1 cellular context compared by ENCODE assay signal in genomic region chr19:10431254-10431942, GRCh38.
TF ChIP-seq lines count a peak whose summit lies in the region.

No MANE protein-coding gene starts in this region.

TF ChIP-seq in K562, 482 proteins besides CTCF, POLR2A, EP300 and RAD21 (continued from another document):
- TF ChIP-seq, protein P1, sequence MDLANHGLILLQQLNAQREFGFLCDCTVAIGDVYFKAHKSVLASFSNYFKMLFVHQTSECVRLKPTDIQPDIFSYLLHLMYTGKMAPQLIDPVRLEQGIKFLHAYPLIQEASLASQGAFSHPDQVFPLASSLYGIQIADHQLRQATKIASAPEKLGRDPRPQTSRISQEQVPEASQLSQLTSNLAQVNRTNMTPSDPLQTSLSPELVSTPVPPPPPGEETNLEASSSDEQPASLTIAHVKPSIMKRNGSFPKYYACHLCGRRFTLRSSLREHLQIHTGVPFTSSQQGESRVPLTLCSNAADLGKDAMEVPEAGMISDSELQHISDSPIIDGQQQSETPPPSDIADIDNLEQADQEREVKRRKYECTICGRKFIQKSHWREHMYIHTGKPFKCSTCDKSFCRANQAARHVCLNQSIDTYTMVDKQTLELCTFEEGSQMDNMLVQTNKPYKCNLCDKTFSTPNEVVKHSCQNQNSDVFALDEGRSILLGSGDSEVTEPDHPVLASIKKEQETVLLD (IDR thresholded peaks at IDR 0.05) = peak; percentile 47; the same call in 1 of the 2 replicates
- no peak for TF ChIP-seq ARID3A (IDR thresholded peaks at IDR 0.05; ENCODE audit: borderline replicate concordance, low read depth, low read length)
- 0 out of 2 replicates have a peak, but pooled peaks have one; percentile 8 for TF ChIP-seq ZSCAN32 (CRISPR knock-in tag; IDR thresholded peaks at IDR 0.05)
- 0 out of 2 replicates have a peak, but pooled peaks have one; percentile 32 for TF ChIP-seq HIVEP1 (CRISPR knock-in tag; IDR thresholded peaks at IDR 0.05)
- peak; percentile 16 for TF ChIP-seq RBBP5 (IDR thresholded peaks at IDR 0.05; ENCODE audit: borderline replicate concordance, insufficient read depth, low read length, poor library complexity, severe bottlenecking)
- TF ChIP-seq HDAC2 (IDR thresholded peaks at IDR 0.05) = peak; percentile 100
- peak; percentile 75; the same call in 1 of the 2 replicates for TF ChIP-seq NR1H2 (CRISPR knock-in tag; IDR thresholded peaks at IDR 0.05)
- TF ChIP-seq PHF20 (IDR thresholded peaks at IDR 0.05; ENCODE audit: partially characterized antibody) = peak; percentile 86
- TF ChIP-seq GABPB1 (CRISPR knock-in tag; IDR thresholded peaks at IDR 0.05) = 0 out of 2 replicates have a peak, but pooled peaks have one; percentile 45
- TF ChIP-seq, protein P2, sequence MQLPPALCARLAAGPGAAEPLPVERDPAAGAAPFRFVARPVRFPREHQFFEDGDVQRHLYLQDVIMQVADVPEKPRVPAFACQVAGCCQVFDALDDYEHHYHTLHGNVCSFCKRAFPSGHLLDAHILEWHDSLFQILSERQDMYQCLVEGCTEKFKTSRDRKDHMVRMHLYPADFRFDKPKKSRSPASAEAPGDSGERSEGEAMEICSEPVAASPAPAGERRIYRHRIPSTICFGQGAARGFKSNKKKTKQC (CRISPR knock-in tag; IDR thresholded peaks at IDR 0.05) = peak; percentile 70
- no peak for TF ChIP-seq ZNF282 (CRISPR knock-in tag; IDR thresholded peaks at IDR 0.05)
- TF ChIP-seq THRAP3 (IDR thresholded peaks at IDR 0.05; ENCODE audit: borderline replicate concordance) = 0 out of 2 replicates have a peak, but pooled peaks have one; percentile 47
- TF ChIP-seq FOXP1 (CRISPR knock-in tag; IDR thresholded peaks at IDR 0.05) = 0 out of 2 replicates have a peak, but pooled peaks have one; percentile 67
- TF ChIP-seq MCM7 (IDR thresholded peaks at IDR 0.05) = 0 out of 4 replicates have a peak, but pooled peaks of 1 of the 2 experiments have one; percentile 62
- peak in 1 of 2 experiments; percentile 66; a peak in 1 of 4 replicates for TF ChIP-seq FOXA3 (CRISPR knock-in tag; conservative IDR thresholded peaks at IDR 0.05 in 1 of 2, IDR thresholded peaks at IDR 0.05 in 1 of 2)
- TF ChIP-seq ZNF12 (CRISPR knock-in tag; IDR thresholded peaks at IDR 0.05) = 0 out of 2 replicates have a peak, but pooled peaks have one; percentile 38
- TF ChIP-seq PTBP1 (IDR thresholded peaks at IDR 0.05; ENCODE audit: low read depth, low read length) = peak; percentile 99
- TF ChIP-seq KDM1A (IDR thresholded peaks at IDR 0.05) = peak; percentile 99
- TF ChIP-seq XRCC5 (IDR thresholded peaks at IDR 0.05; ENCODE audit: low read depth, low read length) = peak; percentile 91
- TF ChIP-seq L3MBTL2 (IDR thresholded peaks at IDR 0.05) = no peak
- TF ChIP-seq MXI1 (IDR thresholded peaks at IDR 0.05; ENCODE audit: low read depth, low read length) = no peak
- TF ChIP-seq PHB (CRISPR knock-in tag; IDR thresholded peaks at IDR 0.05) = no peak
- 0 out of 2 replicates have a peak, but pooled peaks have one; percentile 7 for TF ChIP-seq SUPT5H (IDR thresholded peaks at IDR 0.05)
- peak; percentile 61; the same call in 1 of the 2 replicates for TF ChIP-seq ZNF24 (IDR thresholded peaks at IDR 0.05)
- 0 out of 2 replicates have a peak, but pooled peaks have one; percentile 13 for TF ChIP-seq SMAD4 (CRISPR knock-in tag; conservative IDR thresholded peaks at IDR 0.05)
- 0 out of 2 replicates have a peak, but pooled peaks have one; percentile 13 for TF ChIP-seq MED1 (CRISPR knock-in tag; IDR thresholded peaks at IDR 0.05; ENCODE audit: borderline replicate concordance)
- 0 out of 2 replicates have a peak, but pooled peaks have one; percentile 49 for TF ChIP-seq ETV5 (CRISPR knock-in tag; IDR thresholded peaks at IDR 0.05; ENCODE audit: low read depth)
- peak; percentile 61 for TF ChIP-seq ETV1 (tag; conservative IDR thresholded peaks at IDR 0.05; ENCODE audit: low read depth)
- TF ChIP-seq SMARCA4 (IDR thresholded peaks at IDR 0.05) = peak; percentile 21
- no peak for TF ChIP-seq CBFA2T2 (conservative IDR thresholded peaks at IDR 0.05)
- TF ChIP-seq ZNF316 (IDR thresholded peaks at IDR 0.05) = no peak
- peak; percentile 27 for TF ChIP-seq MEIS2 (IDR thresholded peaks at IDR 0.05; ENCODE audit: partially characterized antibody)
- TF ChIP-seq HES1 (IDR thresholded peaks at IDR 0.05; ENCODE audit: low read depth) = no peak
- TF ChIP-seq, protein P3, sequence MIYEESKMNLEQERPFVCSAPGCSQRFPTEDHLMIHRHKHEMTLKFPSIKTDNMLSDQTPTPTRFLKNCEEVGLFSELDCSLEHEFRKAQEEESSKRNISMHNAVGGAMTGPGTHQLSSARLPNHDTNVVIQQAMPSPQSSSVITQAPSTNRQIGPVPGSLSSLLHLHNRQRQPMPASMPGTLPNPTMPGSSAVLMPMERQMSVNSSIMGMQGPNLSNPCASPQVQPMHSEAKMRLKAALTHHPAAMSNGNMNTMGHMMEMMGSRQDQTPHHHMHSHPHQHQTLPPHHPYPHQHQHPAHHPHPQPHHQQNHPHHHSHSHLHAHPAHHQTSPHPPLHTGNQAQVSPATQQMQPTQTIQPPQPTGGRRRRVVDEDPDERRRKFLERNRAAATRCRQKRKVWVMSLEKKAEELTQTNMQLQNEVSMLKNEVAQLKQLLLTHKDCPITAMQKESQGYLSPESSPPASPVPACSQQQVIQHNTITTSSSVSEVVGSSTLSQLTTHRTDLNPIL (CRISPR knock-in tag; IDR thresholded peaks at IDR 0.05) = no peak
- TF ChIP-seq NBN (IDR thresholded peaks at IDR 0.05; ENCODE audit: low read depth) = peak; percentile 70
- no peak for TF ChIP-seq YBX1 (IDR thresholded peaks at IDR 0.05)
- no peak for TF ChIP-seq FOXA1 (IDR thresholded peaks at IDR 0.05; ENCODE audit: borderline replicate concordance)
- 0 out of 2 replicates have a peak, but pooled peaks have one; percentile 48 for TF ChIP-seq ZC3H8 (IDR thresholded peaks at IDR 0.05)
- TF ChIP-seq ID3 (CRISPR knock-in tag; IDR thresholded peaks at IDR 0.05) = no peak
- peak; percentile 87 for TF ChIP-seq ID3 (tag; IDR thresholded peaks at IDR 0.05)
